Comparison of ENCODE assay signal across 13 cellular contexts in genomic region chr12:82279597-82279996, GRCh38.
"Had no signal": no experiment of that assay in that cellular context is flagged by ENCODE, and none has a peak within 500 bp of the region (broad histone marks: within the 10 kb centered on the region; RNA-seq: fewer than 3 reads in every experiment).

No MANE protein-coding gene starts in this region.

- H3K27ac Mint-ChIP-seq: activated B cell treated with CpG ODN at 0.5 μM for 24 hours; activated CD4-positive, alpha-beta T cell treated with anti-CD3 and anti-CD28 coated beads, Interleukin-2, amount 10 ng/mL, durations not matched to agents 24 days and 14 days; activated naive CD8-positive, alpha-beta T cell treated with anti-CD3 and anti-CD28 coated beads, Interleukin-2, amount 50 U/mL, for 24 hours; stimulated activated naive CD8-positive, alpha-beta T cell treated with anti-CD3 and anti-CD28 coated beads, Interleukin-15, amount 100 ng/mL, for 72 hours had no signal

- DNase-seq: activated B cell treated with CpG ODN at 0.5 μM for 24 hours; activated CD4-positive, alpha-beta T cell treated with anti-CD3 and anti-CD28 coated beads, Interleukin-2, amount 10 ng/mL, durations not matched to agents 24 days and 14 days; activated naive CD4-positive, alpha-beta T cell treated with Interleukin-2 at 50 U/mL for 16 hours; activated naive CD8-positive, alpha-beta T cell treated with anti-CD3 and anti-CD28 coated beads, Interleukin-2, amount 50 U/mL, for 24 hours; foreskin keratinocyte; head of caudate nucleus; left cardiac atrium; midbrain; stimulated activated CD4-positive, alpha-beta T cell treated with anti-CD3 and anti-CD28 coated beads, Interleukin-2, amount 100 ng/mL, for 48 hours; stimulated activated CD8-positive, alpha-beta memory T cell treated with anti-CD3 and anti-CD28 coated beads, Interleukin-4, amount 100 ng/mL, for 48 hours; stimulated activated naive CD8-positive, alpha-beta T cell treated with anti-CD3 and anti-CD28 coated beads, Interleukin-15, amount 100 ng/mL, for 72 hours; testis; upper lobe of right lung had no signal

- H3K27me3 Mint-ChIP-seq: activated B cell treated with CpG ODN at 0.5 μM for 24 hours; activated CD4-positive, alpha-beta T cell treated with anti-CD3 and anti-CD28 coated beads, Interleukin-2, amount 10 ng/mL, durations not matched to agents 24 days and 14 days; activated naive CD8-positive, alpha-beta T cell treated with anti-CD3 and anti-CD28 coated beads, Interleukin-2, amount 50 U/mL, for 24 hours; stimulated activated naive CD8-positive, alpha-beta T cell treated with anti-CD3 and anti-CD28 coated beads, Interleukin-15, amount 100 ng/mL, for 72 hours had no signal

- H3K4me1 Mint-ChIP-seq: activated B cell treated with CpG ODN at 0.5 μM for 24 hours; activated CD4-positive, alpha-beta T cell treated with anti-CD3 and anti-CD28 coated beads, Interleukin-2, amount 10 ng/mL, durations not matched to agents 24 days and 14 days; activated naive CD8-positive, alpha-beta T cell treated with anti-CD3 and anti-CD28 coated beads, Interleukin-2, amount 50 U/mL, for 24 hours; stimulated activated naive CD8-positive, alpha-beta T cell treated with anti-CD3 and anti-CD28 coated beads, Interleukin-15, amount 100 ng/mL, for 72 hours had no signal

- H3K9me3 Mint-ChIP-seq: activated CD4-positive, alpha-beta T cell treated with anti-CD3 and anti-CD28 coated beads, Interleukin-2, amount 10 ng/mL, durations not matched to agents 24 days and 14 days had no signal

- ATAC-seq: activated naive CD8-positive, alpha-beta T cell treated with anti-CD3 and anti-CD28 coated beads, Interleukin-2, amount 50 U/mL, for 24 hours; foreskin keratinocyte; left cardiac atrium; stimulated activated naive CD8-positive, alpha-beta T cell treated with anti-CD3 and anti-CD28 coated beads, Interleukin-15, amount 100 ng/mL, for 72 hours; upper lobe of right lung had no signal

- H3K4me3 Mint-ChIP-seq: activated B cell treated with CpG ODN at 0.5 μM for 24 hours; activated CD4-positive, alpha-beta T cell treated with anti-CD3 and anti-CD28 coated beads, Interleukin-2, amount 10 ng/mL, durations not matched to agents 24 days and 14 days; activated naive CD8-positive, alpha-beta T cell treated with anti-CD3 and anti-CD28 coated beads, Interleukin-2, amount 50 U/mL, for 24 hours; stimulated activated naive CD8-positive, alpha-beta T cell treated with anti-CD3 and anti-CD28 coated beads, Interleukin-15, amount 100 ng/mL, for 72 hours had no signal
